Comparison of ENCODE assay signal across 8 cellular contexts in the genomic region with DNA sequence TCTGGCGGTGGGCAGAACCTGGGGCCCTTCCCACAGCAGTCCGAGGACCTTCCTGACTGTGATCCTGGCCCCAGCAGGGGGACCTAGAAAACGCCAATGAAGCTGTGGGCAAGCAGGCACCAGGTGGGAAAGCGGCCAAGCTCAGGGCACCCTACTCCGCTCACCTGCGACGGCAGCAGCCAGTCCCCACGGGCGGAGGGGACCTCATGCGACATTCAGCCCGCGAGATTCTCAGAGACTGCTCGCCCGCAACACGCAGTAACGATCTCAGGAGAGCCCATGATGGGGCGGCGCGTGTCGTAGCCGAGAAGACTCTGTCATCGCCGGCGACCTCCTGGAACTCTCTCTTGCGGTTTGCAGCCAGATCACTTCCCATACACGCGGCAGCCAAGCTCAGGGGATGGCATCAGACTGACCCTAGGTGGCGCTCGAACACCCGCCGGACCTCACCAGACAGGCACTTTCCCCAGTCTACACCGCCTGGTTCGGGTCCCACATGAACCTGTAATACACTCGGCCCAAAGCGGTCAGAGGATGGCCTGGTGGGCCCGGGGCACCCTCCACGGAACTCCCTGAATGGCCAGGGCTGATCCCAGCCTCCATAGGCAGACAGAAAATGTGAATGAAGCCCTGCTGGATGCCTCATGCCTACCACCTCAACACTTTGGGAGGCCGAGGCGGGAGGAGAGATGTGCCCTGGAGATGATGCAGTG. TPM values are rescaled to one million over a fixed set of nuclear protein-coding genes. Genes with fewer than 3 reads are reported as not detected.
A peak's percentile ranks its signal among the peaks of the same experiment; 100 is the strongest.
DNase-seq lines count a peak whose midpoint lies in the region; ATAC-seq and TF ChIP-seq lines count a peak whose summit lies in the region.

No MANE protein-coding gene starts in this region.

- POLR2A ChIA-PET in BJ (lab: Charles Lee), result no interaction called here
- POLR2A ChIA-PET in activated CD4-positive, alpha-beta memory T cell treated with anti-CD3 and anti-CD28 coated beads for 36 hours (lab: Charles Lee), result interaction anchor here (0.7 to 1.3 kb wide), 5 partner anchors 9 to 72 kb away, joined by 3 to 4 read pairs (median 3); partner anchors contain the start of genes MAN2B1, WDR83, ZNF490 and ZNF791

- H3K9me3 Mint-ChIP-seq in GM23338, result peaks cover 2% of the 10 kb centered on the region; the same call in 1 of the 3 replicates
- no peaks in the 10 kb centered on the region for H3K9me3 Mint-ChIP-seq in activated CD4-positive, alpha-beta memory T cell treated with anti-CD3 and anti-CD28 coated beads for 36 hours

- TF ChIP-seq CTCF in BJ (IDR thresholded peaks at IDR 0.05; ENCODE audit: insufficient read depth, low read depth, low read length) (peak; percentile 87), GM23338 (conservative IDR thresholded peaks at IDR 0.05; ENCODE audit: low read depth in 2 of 2) (peak; percentile 74 to 92), lung (IDR thresholded peaks at IDR 0.05; ENCODE audit: control extremely low read depth, extremely low read depth) (peak; percentile 74)

- peak overlapping the region; percentile 71 for H3K4me3 Mint-ChIP-seq in GM23338
- H3K4me3 Mint-ChIP-seq in activated CD4-positive, alpha-beta memory T cell treated with anti-CD3 and anti-CD28 coated beads for 36 hours, result peak overlapping the region; percentile 58

- H3K36me3 ChIP-seq in BJ (ENCODE audit: control insufficient read depth, insufficient read depth, low read length) (no peaks in the 10 kb centered on the region), GM23338 (ENCODE audit: insufficient read depth) (no peaks in the 10 kb centered on the region), lung (ENCODE audit: control insufficient read depth in 2 of 2, insufficient read depth in 2 of 2, low read length in 2 of 2) (peaks cover 0 to 4% of the 10 kb centered on the region in 2 donors)

- H3K4me3 ChIP-seq in BJ (ENCODE audit: low read depth, low read length) (no peak overlapping the region), GM23338 (peak overlapping the region; percentile 53), lung (peak overlapping the region; percentile 11)

- no peaks in the 10 kb centered on the region for H3K36me3 Mint-ChIP-seq in GM23338 (ENCODE audit: low read depth)
- H3K36me3 Mint-ChIP-seq in activated CD4-positive, alpha-beta memory T cell treated with anti-CD3 and anti-CD28 coated beads for 36 hours, result peaks cover 5% of the 10 kb centered on the region

- H3K4me1 ChIP-seq in GM23338 (ENCODE audit: insufficient read depth) (no peaks in the 10 kb centered on the region), lung (ENCODE audit: control insufficient read depth in 2 of 2, insufficient read depth in 2 of 2, low read length in 2 of 2) (peaks cover 0 to 3% of the 10 kb centered on the region in 2 donors)

- H3K27me3 ChIP-seq in BJ (ENCODE audit: control insufficient read depth, insufficient read depth, low read length), result no peaks in the 10 kb centered on the region
- no peaks in the 10 kb centered on the region for H3K27me3 ChIP-seq in GM23338 (ENCODE audit: insufficient read depth)
- H3K27me3 ChIP-seq in lung (ENCODE audit: control insufficient read depth, insufficient read depth), result no peaks in the 10 kb centered on the region

- peak overlapping the region; percentile 81; the same call in 1 of the 2 replicates for H2AFZ ChIP-seq in GM23338

- H3K79me2 ChIP-seq in GM23338 (replicated peaks; ENCODE audit: insufficient read depth), result no peaks in the 10 kb centered on the region

- H4K20me1 ChIP-seq in GM23338 (replicated peaks; ENCODE audit: insufficient read depth), result no peaks in the 10 kb centered on the region

- H3K27ac ChIP-seq in GM23338 (ENCODE audit: low read depth), result no peak overlapping the region
- H3K27ac ChIP-seq in lung (ENCODE audit: low read depth in 1 of 2, low read length in 1 of 2), result no peak overlapping the region

- H3K27ac Mint-ChIP-seq in GM23338, result no peak overlapping the region
- peak overlapping the region; percentile 59 for H3K27ac Mint-ChIP-seq in activated CD4-positive, alpha-beta memory T cell treated with anti-CD3 and anti-CD28 coated beads for 36 hours

- H3K4me1 Mint-ChIP-seq in GM23338, result no peaks in the 10 kb centered on the region; the same call in 2 of the 3 replicates
- H3K4me1 Mint-ChIP-seq in activated CD4-positive, alpha-beta memory T cell treated with anti-CD3 and anti-CD28 coated beads for 36 hours (ENCODE audit: low read depth), result peaks cover 16% of the 10 kb centered on the region

- ATAC-seq in GM23338 (peak; percentile 96), lung (ENCODE audit: insufficient read depth, low FRiP score) (peak; percentile 94), HG03139 (IDR thresholded peaks at IDR 0.05; ENCODE audit: unreplicated experiment) (no peak)

- H3K4me2 ChIP-seq in GM23338, result peak overlapping the region; percentile 70

- intact Hi-C loops in activated CD4-positive, alpha-beta memory T cell treated with anti-CD3 and anti-CD28 coated beads for 36 hours (cut with micrococcal nuclease), result loop anchor here (1.0 kb wide), 2 partner anchors 26 to 76 kb away; partner anchors contain the start of genes MAN2B1 and WDR83

- DNase-seq in BJ (ENCODE audit: low read depth) (peak; percentile 26), GM23338 (ENCODE audit: low spot score) (peak; percentile 92), NCI-H2227 (lab: John Stamatoyannopoulos, UW; ENCODE audit: unreplicated experiment) (peak; percentile 57), lung (ENCODE audit: low spot score) (peak; percentile 86)
- DNase-seq in activated CD4-positive, alpha-beta memory T cell treated with anti-CD3 and anti-CD28 coated beads for 36 hours, result peak; percentile 94
- DNase-seq in effector CD4-positive, alpha-beta T cell, result peak; percentile 72
- peak; percentile 61 to 78 (median 63) for DNase-seq in stimulated activated CD4-positive, alpha-beta T cell treated with anti-CD3 and anti-CD28 coated beads, TNF-alpha, amount 100 ng/mL, for 1 hour (ENCODE audit: low read depth in 3 of 3, low spot score in 1 of 3)

- CTCF ChIA-PET in BJ (lab: Yijun Ruan, JAX), result interaction anchor here (0.6 to 2.6 kb wide), 16 partner anchors 9 to 88 kb away, joined by 3 to 8 read pairs (median 4); partner anchors contain the start of gene ZNF791
- CTCF ChIA-PET in activated CD4-positive, alpha-beta memory T cell treated with anti-CD3 and anti-CD28 coated beads for 36 hours (lab: Charles Lee), result interaction anchor here (0.5 to 2.2 kb wide), 25 partner anchors 9 to 373 kb away, joined by 3 to 18 read pairs (median 4); partner anchors contain the start of genes MAN2B1, WDR83, ZNF490 and ZNF564

- WGBS in lung, 2 donors, result 9 to 10% methylated on average over 39 of the region's 39 CpGs

- 0 out of 2 replicates have a peak, but pooled peaks cover 5% of the 10 kb centered on the region for H3F3A ChIP-seq in GM23338 (replicated peaks; ENCODE audit: low read depth)

- H3K9me3 ChIP-seq in lung (ENCODE audit: control insufficient read depth in 2 of 2, insufficient read depth in 1 of 2, low read length in 1 of 2), result no peaks in the 10 kb centered on the region

- H3K27me3 Mint-ChIP-seq in GM23338 (ENCODE audit: insufficient read depth, low read depth, poor library complexity), result peaks cover 18% of the 10 kb centered on the region
- no peaks in the 10 kb centered on the region for H3K27me3 Mint-ChIP-seq in activated CD4-positive, alpha-beta memory T cell treated with anti-CD3 and anti-CD28 coated beads for 36 hours

- no peaks in the 10 kb centered on the region; the same call in 1 of the 2 replicates for H3K9me2 ChIP-seq in GM23338 (ENCODE audit: insufficient read depth)

TF ChIP-seq in GM23338, 12 proteins besides CTCF, POLR2A, EP300 and RAD21:
- TF ChIP-seq CREB1 (CRISPR knock-in tag; IDR thresholded peaks at IDR 0.05; ENCODE audit: low read depth), result peak; percentile 63; the same call in 1 of the 2 replicates
- no peak for TF ChIP-seq EZH2 (IDR thresholded peaks at IDR 0.05; ENCODE audit: low read depth, unreplicated experiment)

RNA-seq across cellular contexts. Expression of gene MAN2B1, which starts 26.5 kb away (rescaled TPM):
- 31.7 and 66.9 TPM in 2 replicates for polyA plus RNA-seq in BJ (2011; rRNA removed)
- polyA minus RNA-seq in BJ (2011; rRNA and poly(A)+ RNA removed), result 11.3 and 13.0 TPM in 2 replicates
- total RNA-seq in GM23338 (2014; rRNA removed; shearing (Covaris generic)), result 60.8 and 73.8 TPM in 2 replicates
- 33.2 and 39.2 TPM in 2 replicates for polyA plus RNA-seq in GM23338 (2016; fragmentation: Nextera tagmentation; extraction: Ambion mirVana)
- total RNA-seq in activated CD4-positive, alpha-beta memory T cell treated with anti-CD3 and anti-CD28 coated beads for 36 hours, result 100 to 1,000 TPM; 123 to 127 TPM
- 100 to 1,000 TPM in 1 of 2 donors, 10 to 100 TPM in 1; 38.7 to 160 TPM for total RNA-seq in lung
- polyA plus RNA-seq in lung, result 100 to 1,000 TPM in 1 of 2 donors, 10 to 100 TPM in 1; 93.2 to 118 TPM

RNA-seq across cellular contexts. Expression of gene WDR83, which starts 26.6 kb away (rescaled TPM):
- polyA plus RNA-seq in BJ (2011; rRNA removed), result 6.1 and 9.3 TPM in 2 replicates
- polyA minus RNA-seq in BJ (2011; rRNA and poly(A)+ RNA removed), result 4.5 and 6.3 TPM in 2 replicates
- total RNA-seq in GM23338 (2014; rRNA removed; shearing (Covaris generic)), result 12.5 and 31.6 TPM in 2 replicates
- polyA plus RNA-seq in GM23338 (2016; fragmentation: Nextera tagmentation; extraction: Ambion mirVana), result 18.5 and 18.6 TPM in 2 replicates
- total RNA-seq in activated CD4-positive, alpha-beta memory T cell treated with anti-CD3 and anti-CD28 coated beads for 36 hours, result 10 to 100 TPM; 17.1 to 17.8 TPM
- 10 to 100 TPM in 1 of 2 donors, 1 to 10 TPM in 1; 7.9 to 11.9 TPM for total RNA-seq in lung
- 10 to 100 TPM; 11.8 to 15.8 TPM for polyA plus RNA-seq in lung

RNA-seq across cellular contexts. Expression of gene ZNF791, which starts 29.3 kb away (rescaled TPM):
- polyA plus RNA-seq in BJ (2011; rRNA removed), result 7.7 and 10.5 TPM in 2 replicates
- polyA minus RNA-seq in BJ (2011; rRNA and poly(A)+ RNA removed), result 7.0 and 11.4 TPM in 2 replicates
- total RNA-seq in GM23338 (2014; rRNA removed; shearing (Covaris generic)), result 15.3 TPM in 2 replicates
- 9.8 and 12.2 TPM in 2 replicates for polyA plus RNA-seq in GM23338 (2016; fragmentation: Nextera tagmentation; extraction: Ambion mirVana)
- total RNA-seq in activated CD4-positive, alpha-beta memory T cell treated with anti-CD3 and anti-CD28 coated beads for 36 hours, result 10 to 100 TPM; 18.2 to 19.1 TPM
- 10 to 100 TPM; 20.7 to 33.4 TPM for total RNA-seq in lung
- 10 to 100 TPM in 1 of 2 donors, 1 to 10 TPM in 1; 5.5 to 10.1 TPM for polyA plus RNA-seq in lung

RNA-seq across cellular contexts. Expression of gene ZNF490, which starts 29.4 kb away (rescaled TPM):
- polyA plus RNA-seq in BJ (2011; rRNA removed) (1.6 and 3.7 TPM in 2 replicates), GM23338 (2016; fragmentation: Nextera tagmentation; extraction: Ambion mirVana) (1.3 and 1.4 TPM in 2 replicates), lung (under 1 TPM; 0.94 to 0.96 TPM)
- 6.6 and 9.5 TPM in 2 replicates for polyA minus RNA-seq in BJ (2011; rRNA and poly(A)+ RNA removed)
- total RNA-seq in GM23338 (2014; rRNA removed; shearing (Covaris generic)), result 7.3 and 8.5 TPM in 2 replicates
- 1 to 10 TPM; 6.9 to 7.0 TPM for total RNA-seq in activated CD4-positive, alpha-beta memory T cell treated with anti-CD3 and anti-CD28 coated beads for 36 hours
- 10 to 100 TPM in 1 of 2 donors, 1 to 10 TPM in 1; 7.7 to 10.4 TPM for total RNA-seq in lung

RNA-seq across cellular contexts. Expression of gene DHPS, which starts 41.6 kb away (rescaled TPM):
- polyA plus RNA-seq in BJ (2011; rRNA removed), result 64.7 and 92.2 TPM in 2 replicates
- polyA minus RNA-seq in BJ (2011; rRNA and poly(A)+ RNA removed), result 32.3 and 46.3 TPM in 2 replicates
- 126 and 141 TPM in 2 replicates for total RNA-seq in GM23338 (2014; rRNA removed; shearing (Covaris generic))
- polyA plus RNA-seq in GM23338 (2016; fragmentation: Nextera tagmentation; extraction: Ambion mirVana), result 85.4 and 107 TPM in 2 replicates
- 100 to 1,000 TPM; 126 to 127 TPM for total RNA-seq in activated CD4-positive, alpha-beta memory T cell treated with anti-CD3 and anti-CD28 coated beads for 36 hours
- total RNA-seq in lung, result 10 to 100 TPM; 65.0 to 78.8 TPM
- polyA plus RNA-seq in lung, result 10 to 100 TPM; 70.7 to 80.8 TPM

Comparison
In these comparisons a context has a peak if more than half of its experiments do, and no peak if none do; other contexts are left out.
1. DNase-seq: peak in every context shown above with its lines; median percentile 94 in activated CD4-positive, alpha-beta memory T cell treated with anti-CD3 and anti-CD28 coated beads for 36 hours; 92 in GM23338; 86 in lung; 72 in effector CD4-positive, alpha-beta T cell; 63 in stimulated activated CD4-positive, alpha-beta T cell treated with anti-CD3 and anti-CD28 coated beads, TNF-alpha, amount 100 ng/mL, for 1 hour; 57 in NCI-H2227; 26 in BJ.